Comparison of ENCODE assay signal across 26 cellular contexts in the genomic region with DNA sequence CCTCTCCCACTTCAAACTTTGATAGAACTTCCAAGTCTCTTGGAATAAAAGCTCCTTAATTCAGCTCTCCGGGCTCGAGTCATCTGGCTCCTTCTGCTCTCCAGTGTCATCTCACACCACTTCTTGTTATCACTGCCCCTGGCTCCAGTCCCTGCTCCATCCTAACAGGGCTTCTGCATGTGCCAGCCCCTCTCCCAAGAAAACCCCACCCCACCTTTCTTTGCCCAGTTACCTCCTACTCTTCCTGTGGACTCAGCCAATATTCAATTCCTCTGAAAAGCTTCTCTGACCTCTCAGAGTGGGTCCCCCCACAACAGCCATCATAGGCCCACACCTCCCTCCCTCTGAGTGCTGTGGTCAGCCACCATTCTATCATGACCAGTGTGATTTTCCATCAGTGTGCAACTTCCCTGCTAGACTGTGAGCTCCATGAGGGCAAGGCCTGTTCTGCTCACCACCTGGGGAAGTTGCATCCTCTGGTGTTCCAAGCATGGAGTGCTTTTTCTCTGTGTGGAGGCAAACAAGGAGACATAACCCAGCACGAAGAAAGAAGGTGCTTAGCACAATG.
DNase-seq lines count a peak whose midpoint lies in the region; ATAC-seq and TF ChIP-seq lines count a peak whose summit lies in the region.
"Had no signal": no experiment of that assay in that cellular context is flagged by ENCODE, and none has a peak within 500 bp of the region (broad histone marks: within the 10 kb centered on the region; RNA-seq: fewer than 3 reads in every experiment).

No MANE protein-coding gene starts in this region.

- no peaks in the 10 kb centered on the region for H3K4me1 Mint-ChIP-seq in CD8-positive, alpha-beta T cell (ENCODE audit: low read depth)
- H3K4me1 Mint-ChIP-seq: activated naive CD8-positive, alpha-beta T cell treated with anti-CD3 and anti-CD28 coated beads, Interleukin-2, amount 10 ng/mL, durations not matched to agents 7 days and 5 days; CD4-positive, alpha-beta memory T cell; central memory CD8-positive, alpha-beta T cell; immature natural killer cell; stimulated activated naive B cell treated with anti-CD40 and anti-IgM and Interleukin-4, amounts not matched to agents 10 μg/mL and 1 μg/mL and 100 μg/mL, for 72 hours had no signal

- no peaks in the 10 kb centered on the region for H3K36me3 Mint-ChIP-seq in CD8-positive, alpha-beta T cell
- H3K36me3 Mint-ChIP-seq: activated naive CD8-positive, alpha-beta T cell treated with anti-CD3 and anti-CD28 coated beads, Interleukin-2, amount 10 ng/mL, durations not matched to agents 7 days and 5 days; CD4-positive, alpha-beta memory T cell; immature natural killer cell; stimulated activated naive B cell treated with anti-CD40 and anti-IgM and Interleukin-4, amounts not matched to agents 10 μg/mL and 1 μg/mL and 100 μg/mL, for 72 hours had no signal

- no peak for ATAC-seq in Right ventricle myocardium inferior
- peak; percentile 11 to 15 for ATAC-seq in left cardiac atrium
- ATAC-seq in upper lobe of right lung: no peak
- no peak for ATAC-seq in HG03439 (IDR thresholded peaks at IDR 0.05; ENCODE audit: unreplicated experiment)
- ATAC-seq in CD8-positive, alpha-beta T cell: no peak
- ATAC-seq: activated T-cell treated with anti-CD3 and anti-CD28 coated beads, Interleukin-2, amount 50 U/mL, for 4 hours; psoas muscle; stimulated activated naive B cell treated with anti-CD40 and anti-IgM and Interleukin-4, amounts not matched to agents 10 μg/mL and 1 μg/mL and 100 μg/mL, for 72 hours had no signal

- H3K36me3 ChIP-seq in upper lobe of right lung: no peaks in the 10 kb centered on the region
- no peaks in the 10 kb centered on the region for H3K36me3 ChIP-seq in CD8-positive, alpha-beta T cell (ENCODE audit: insufficient read depth, low read length)
- H3K36me3 ChIP-seq: vagina had no signal

- H3K4me1 ChIP-seq in upper lobe of right lung: peaks cover 12% of the 10 kb centered on the region
- H3K4me1 ChIP-seq in CD8-positive, alpha-beta T cell (ENCODE audit: insufficient read depth, low read length): no peaks in the 10 kb centered on the region
- H3K4me1 ChIP-seq: psoas muscle had no signal

- no peaks in the 10 kb centered on the region for H3K9me3 Mint-ChIP-seq in CD8-positive, alpha-beta T cell
- H3K9me3 Mint-ChIP-seq: activated naive CD8-positive, alpha-beta T cell treated with anti-CD3 and anti-CD28 coated beads, Interleukin-2, amount 10 ng/mL, durations not matched to agents 7 days and 5 days; activated T-cell treated with anti-CD3 and anti-CD28 coated beads, Interleukin-2, amount 50 U/mL, for 4 hours; CD4-positive, alpha-beta memory T cell; central memory CD8-positive, alpha-beta T cell; immature natural killer cell; stimulated activated naive B cell treated with anti-CD40 and anti-IgM and Interleukin-4, amounts not matched to agents 10 μg/mL and 1 μg/mL and 100 μg/mL, for 72 hours had no signal

- no peaks in the 10 kb centered on the region for H3K9me3 ChIP-seq in upper lobe of right lung
- H3K9me3 ChIP-seq in CD8-positive, alpha-beta T cell (ENCODE audit: low read length): no peaks in the 10 kb centered on the region
- H3K9me3 ChIP-seq: psoas muscle, SK-N-SH, testis, vagina had no signal

- peak; percentile 71 for DNase-seq in cardiac septum (ENCODE audit: low spot score)
- no peak for DNase-seq in Right ventricle myocardium inferior (ENCODE audit: missing footprints)
- DNase-seq in left cardiac atrium: no peak
- DNase-seq in posterior vena cava (ENCODE audit: low spot score): peak; percentile 32
- DNase-seq in upper lobe of right lung: peak; percentile 12
- no peak for DNase-seq in NCI-H1092 treated with DMSO at 0.1 percent for 48 hours (lab: John Stamatoyannopoulos, UW)
- no peak for DNase-seq in CD8-positive, alpha-beta T cell
- DNase-seq: activated CD4-positive, CD25-positive, alpha-beta regulatory T cell; activated gamma-delta T cell treated with Interleukin-2 at 50 U/mL for 16 hours; activated naive CD8-positive, alpha-beta T cell treated with anti-CD3 and anti-CD28 coated beads, Interleukin-2, amount 10 ng/mL, durations not matched to agents 7 days and 5 days; activated T-cell treated with anti-CD3 and anti-CD28 coated beads, Interleukin-2, amount 50 U/mL, for 4 hours; CD4-positive, alpha-beta memory T cell; DMS 273 treated with DMSO at 0.1 percent for 48 hours; GOT3; immature natural killer cell; mesendoderm; NCI-H1092; NCI-H187 treated with DMSO at 0.1 percent for 48 hours; NCI-H2171; psoas muscle; SK-N-SH; stimulated activated naive B cell treated with anti-CD40 and anti-IgM and Interleukin-4, amounts not matched to agents 10 μg/mL and 1 μg/mL and 100 μg/mL, for 72 hours; testis had no signal

- H3K27ac Mint-ChIP-seq in CD8-positive, alpha-beta T cell: no peak overlapping the region
- H3K27ac Mint-ChIP-seq: activated naive CD8-positive, alpha-beta T cell treated with anti-CD3 and anti-CD28 coated beads, Interleukin-2, amount 10 ng/mL, durations not matched to agents 7 days and 5 days; immature natural killer cell; stimulated activated naive B cell treated with anti-CD40 and anti-IgM and Interleukin-4, amounts not matched to agents 10 μg/mL and 1 μg/mL and 100 μg/mL, for 72 hours had no signal

- H3K27ac ChIP-seq in upper lobe of right lung: no peak overlapping the region
- no peak overlapping the region for H3K27ac ChIP-seq in CD8-positive, alpha-beta T cell (ENCODE audit: low read depth, low read length)
- H3K27ac ChIP-seq: psoas muscle, vagina had no signal

- POLR2A ChIA-PET in CD8-positive, alpha-beta T cell (lab: Charles Lee): no interaction called here

- intact Hi-C loops in cardiac septum (cut with DNase I) (loop anchor here (5.0 kb wide), 1 partner anchor 70 kb away; a partner anchor contains a TSS), Right ventricle myocardium inferior (cut with DNase I) (loop anchor here (5.0 kb wide), 1 partner anchor 70 kb away; a partner anchor contains a TSS), left cardiac atrium (cut with DNase I) (no loop called here), posterior vena cava (cut with DNase I) (no loop called here), upper lobe of right lung (cut with DNase I) (no loop called here)
- intact Hi-C loops in CD8-positive, alpha-beta T cell (cut with DNase I, micrococcal nuclease): no loop called here

- no peak for TF ChIP-seq CTCF in upper lobe of right lung (IDR thresholded peaks at IDR 0.05)
- TF ChIP-seq CTCF in CD8-positive, alpha-beta T cell (IDR thresholded peaks at IDR 0.05): no peak

- H3K27me3 ChIP-seq in upper lobe of right lung: no peaks in the 10 kb centered on the region
- H3K27me3 ChIP-seq in CD8-positive, alpha-beta T cell (ENCODE audit: insufficient read depth, low read length): no peaks in the 10 kb centered on the region
- H3K27me3 ChIP-seq: testis, vagina had no signal

- no peak overlapping the region for H3K4me3 ChIP-seq in upper lobe of right lung
- H3K4me3 ChIP-seq in CD8-positive, alpha-beta T cell (ENCODE audit: low read depth, low read length): no peak overlapping the region
- H3K4me3 ChIP-seq: psoas muscle, testis, vagina had no signal

- peaks cover 5% of the 10 kb centered on the region for H3K27me3 Mint-ChIP-seq in CD8-positive, alpha-beta T cell (ENCODE audit: low read depth)

- CTCF ChIA-PET in CD8-positive, alpha-beta T cell (lab: Charles Lee): interaction anchor here (0.8 kb wide), 1 partner anchor 18 kb away, joined by 3 read pairs; no protein-coding TSS in a partner anchor

- H3K4me3 Mint-ChIP-seq in CD8-positive, alpha-beta T cell: no peak overlapping the region
- H3K4me3 Mint-ChIP-seq: activated naive CD8-positive, alpha-beta T cell treated with anti-CD3 and anti-CD28 coated beads, Interleukin-2, amount 10 ng/mL, durations not matched to agents 7 days and 5 days; activated T-cell treated with anti-CD3 and anti-CD28 coated beads, Interleukin-2, amount 50 U/mL, for 4 hours; CD4-positive, alpha-beta memory T cell; central memory CD8-positive, alpha-beta T cell; immature natural killer cell; stimulated activated naive B cell treated with anti-CD40 and anti-IgM and Interleukin-4, amounts not matched to agents 10 μg/mL and 1 μg/mL and 100 μg/mL, for 72 hours had no signal

Comparison
In these comparisons a context has a peak if more than half of its experiments do, and no peak if none do; other contexts are left out.
1. DNase-seq: peak in cardiac septum (single experiment), posterior vena cava (single experiment) and upper lobe of right lung (single experiment); none in Right ventricle myocardium inferior (single experiment), left cardiac atrium (single experiment), NCI-H1092 treated with DMSO at 0.1 percent for 48 hours (single experiment) and CD8-positive, alpha-beta T cell (0 of 7).
2. ATAC-seq: peak in left cardiac atrium (2 of 2); none in Right ventricle myocardium inferior (single experiment), upper lobe of right lung (single experiment), HG03439 (single experiment) and CD8-positive, alpha-beta T cell (single experiment).
3. intact Hi-C loops: an anchor here in cardiac septum (5.0 kb wide) and Right ventricle myocardium inferior (5.0 kb wide); none called in left cardiac atrium, posterior vena cava, upper lobe of right lung and CD8-positive, alpha-beta T cell.